In genomic region chr15:89177633-89178306, GRCh38 we compare ENCODE assay signal across 9 cellular contexts. TPM values are rescaled to one million over a fixed set of nuclear protein-coding genes. Genes with fewer than 3 reads are reported as not detected.
A peak's percentile ranks its signal among the peaks of the same experiment; 100 is the strongest.
DNase-seq lines count a peak whose midpoint lies in the region; ATAC-seq, FAIRE-seq and TF ChIP-seq lines count a peak whose summit lies in the region.
"Had no signal": no experiment of that assay in that cellular context is flagged by ENCODE, and none has a peak within 500 bp of the region (broad histone marks: within the 10 kb centered on the region; RNA-seq: fewer than 3 reads in every experiment).

No MANE protein-coding gene starts in this region.

- CTCF ChIA-PET in Caco-2 (lab: Charles Lee), result interaction anchor here (0.5 to 1.9 kb wide), 20 partner anchors 13 to 509 kb away, joined by 3 to 16 read pairs (median 4); partner anchors contain the start of gene ABHD2

- FAIRE-seq in HTR-8/SVneo (lab: Jason Lieb, UNC), result no peak
- FAIRE-seq in pancreas (lab: Jason Lieb, UNC), result no peak

- POLR2A ChIA-PET in Caco-2 (lab: Charles Lee), result no interaction called here

- H3K27me3 ChIP-seq in Caco-2 (replicated peaks; ENCODE audit: control insufficient read depth, insufficient read depth, low read length), result no peaks in the 10 kb centered on the region
- H3K27me3 ChIP-seq in SJCRH30, result no peaks in the 10 kb centered on the region
- H3K27me3 ChIP-seq in foreskin keratinocyte, result no peaks in the 10 kb centered on the region
- H3K27me3 ChIP-seq in pancreas, result no peaks in the 10 kb centered on the region

- no peaks in the 10 kb centered on the region for H3K9me3 ChIP-seq in Caco-2
- H3K9me3 ChIP-seq in SJCRH30 (replicated peaks), result no peaks in the 10 kb centered on the region
- H3K9me3 ChIP-seq in pancreas, result no peaks in the 10 kb centered on the region

- H3K27ac Mint-ChIP-seq in Caco-2 (ENCODE audit: unreplicated experiment) (no peak overlapping the region), type B pancreatic cell (no peak overlapping the region)
- H3K27ac Mint-ChIP-seq: activated B cell treated with CpG ODN at 0.5 μM for 24 hours had no signal

- no peaks in the 10 kb centered on the region for H3K27me3 Mint-ChIP-seq in Caco-2 (ENCODE audit: insufficient read depth, unreplicated experiment)
- H3K27me3 Mint-ChIP-seq in type B pancreatic cell, result no peaks in the 10 kb centered on the region
- H3K27me3 Mint-ChIP-seq: activated B cell treated with CpG ODN at 0.5 μM for 24 hours had no signal

- H3K4me1 ChIP-seq in Caco-2, result no peaks in the 10 kb centered on the region
- no peaks in the 10 kb centered on the region for H3K4me1 ChIP-seq in SJCRH30
- no peaks in the 10 kb centered on the region for H3K4me1 ChIP-seq in foreskin keratinocyte
- no peaks in the 10 kb centered on the region for H3K4me1 ChIP-seq in pancreas

- H3K36me3 ChIP-seq in Caco-2 (ENCODE audit: control insufficient read depth, insufficient read depth, low read length), result no peaks in the 10 kb centered on the region
- H3K36me3 ChIP-seq in SJCRH30, result no peaks in the 10 kb centered on the region
- peaks cover 0 to 42% (median 13%) of the 10 kb centered on the region in 3 donors for H3K36me3 ChIP-seq in pancreas

- no peak overlapping the region for H3K27ac ChIP-seq in SJCRH30
- H3K27ac ChIP-seq in foreskin keratinocyte, result no peak overlapping the region
- H3K27ac ChIP-seq in pancreas, result no peak overlapping the region

- peak; percentile 81 to 84 for TF ChIP-seq CTCF in Caco-2 (IDR thresholded peaks at IDR 0.05; ENCODE audit: insufficient read depth in 1 of 2, low read depth in 1 of 2, low read length in 1 of 2, severe bottlenecking in 1 of 2, unreplicated experiment in 1 of 2)
- peak; percentile 88 for TF ChIP-seq CTCF in foreskin keratinocyte (conservative IDR thresholded peaks at IDR 0.05)
- TF ChIP-seq CTCF in pancreas (IDR thresholded peaks at IDR 0.05), result peak; percentile 54 to 72 (median 66)
- TF ChIP-seq CTCF in type B pancreatic cell (conservative IDR thresholded peaks at IDR 0.05), result peak; percentile 91

- DNase-seq in Caco-2 (peak; percentile 55 to 57), HTR-8/SVneo (ENCODE audit: insufficient read length, low spot score) (peak; percentile 52), SJCRH30 (peak; percentile 47 to 76), foreskin keratinocyte (peak in 1 of 2 donors; percentile 53), pancreas (peak in 2 of 6 donors; percentile 37 to 65), type B pancreatic cell (ENCODE audit: extremely low spot score, unreplicated experiment) (no peak)
- DNase-seq in activated naive CD4-positive, alpha-beta T cell (lab: John Stamatoyannopoulos, UW), result peak in 3 of 4 experiments; percentile 14 to 27 (median 22)
- DNase-seq: activated B cell treated with CpG ODN at 0.5 μM for 24 hours had no signal

- H3K9me3 Mint-ChIP-seq in Caco-2 (ENCODE audit: unreplicated experiment), result no peaks in the 10 kb centered on the region
- H3K9me3 Mint-ChIP-seq in type B pancreatic cell, result no peaks in the 10 kb centered on the region
- H3K9me3 Mint-ChIP-seq: activated B cell treated with CpG ODN at 0.5 μM for 24 hours had no signal

- no peaks in the 10 kb centered on the region for H3K4me1 Mint-ChIP-seq in Caco-2 (ENCODE audit: low read depth, unreplicated experiment)
- H3K4me1 Mint-ChIP-seq in type B pancreatic cell (ENCODE audit: unreplicated experiment), result peaks cover 12% of the 10 kb centered on the region

- H3K4me3 Mint-ChIP-seq in Caco-2 (ENCODE audit: unreplicated experiment) (no peak overlapping the region), type B pancreatic cell (no peak overlapping the region)
- H3K4me3 Mint-ChIP-seq: activated B cell treated with CpG ODN at 0.5 μM for 24 hours had no signal

- 9 to 10% methylated on average over 6 of the region's 6 CpGs for WGBS in pancreas, 2 donors

- no TSS peak for BruUV-seq in Caco-2 (replicated peaks; lab: Mats Ljungman, UMichigan)

- peak; percentile 55 for ATAC-seq in foreskin keratinocyte
- peak; percentile 44 to 75 (median 72) for ATAC-seq in pancreas
- no peak for ATAC-seq in GM21381 (IDR thresholded peaks at IDR 0.05; ENCODE audit: unreplicated experiment)

- peaks cover 18% of the 10 kb centered on the region for H3K36me3 Mint-ChIP-seq in Caco-2 (ENCODE audit: insufficient read depth, unreplicated experiment)
- peaks cover 11% of the 10 kb centered on the region for H3K36me3 Mint-ChIP-seq in type B pancreatic cell

- intact Hi-C loops in Caco-2 (cut with micrococcal nuclease; ENCODE audit: unreplicated experiment) (loop anchor here (1.0 to 10.0 kb wide), 3 partner anchors 120 to 303 kb away; no protein-coding TSS in a partner anchor), pancreas (cut with DNase I) (loop anchor here in 2 of 3 donors (5.0 to 10.0 kb wide), 2 partner anchors 120 to 273 kb away; no protein-coding TSS in a partner anchor)

- H3K4me3 ChIP-seq in Caco-2 (ENCODE audit: low read depth, low read length), result no peak overlapping the region
- no peak overlapping the region for H3K4me3 ChIP-seq in SJCRH30
- H3K4me3 ChIP-seq in pancreas, result no peak overlapping the region

RNA-seq across cellular contexts. Expression of gene RLBP1, which starts 43.6 kb away (rescaled TPM):
- total RNA-seq in Caco-2 (2022) (not detected in 2 replicates), foreskin keratinocyte (not detected in 2 replicates), pancreas (not detected), type B pancreatic cell (ENCODE audit: low replicate concordance) (not detected in 2 replicates)
- total RNA-seq in SJCRH30 (2014; rRNA removed; shearing (Covaris generic)), result not detected in 2 replicates
- polyA plus RNA-seq in foreskin keratinocyte (not detected in 2 replicates), pancreas (under 1 TPM in 1 of 2 donors, not detected in 1; 0.19 TPM)
- total RNA-seq: activated B cell treated with CpG ODN at 0.5 μM for 24 hours had no signal
